Comparison of ENCODE assay signal across 13 cellular contexts in the genomic region with DNA sequence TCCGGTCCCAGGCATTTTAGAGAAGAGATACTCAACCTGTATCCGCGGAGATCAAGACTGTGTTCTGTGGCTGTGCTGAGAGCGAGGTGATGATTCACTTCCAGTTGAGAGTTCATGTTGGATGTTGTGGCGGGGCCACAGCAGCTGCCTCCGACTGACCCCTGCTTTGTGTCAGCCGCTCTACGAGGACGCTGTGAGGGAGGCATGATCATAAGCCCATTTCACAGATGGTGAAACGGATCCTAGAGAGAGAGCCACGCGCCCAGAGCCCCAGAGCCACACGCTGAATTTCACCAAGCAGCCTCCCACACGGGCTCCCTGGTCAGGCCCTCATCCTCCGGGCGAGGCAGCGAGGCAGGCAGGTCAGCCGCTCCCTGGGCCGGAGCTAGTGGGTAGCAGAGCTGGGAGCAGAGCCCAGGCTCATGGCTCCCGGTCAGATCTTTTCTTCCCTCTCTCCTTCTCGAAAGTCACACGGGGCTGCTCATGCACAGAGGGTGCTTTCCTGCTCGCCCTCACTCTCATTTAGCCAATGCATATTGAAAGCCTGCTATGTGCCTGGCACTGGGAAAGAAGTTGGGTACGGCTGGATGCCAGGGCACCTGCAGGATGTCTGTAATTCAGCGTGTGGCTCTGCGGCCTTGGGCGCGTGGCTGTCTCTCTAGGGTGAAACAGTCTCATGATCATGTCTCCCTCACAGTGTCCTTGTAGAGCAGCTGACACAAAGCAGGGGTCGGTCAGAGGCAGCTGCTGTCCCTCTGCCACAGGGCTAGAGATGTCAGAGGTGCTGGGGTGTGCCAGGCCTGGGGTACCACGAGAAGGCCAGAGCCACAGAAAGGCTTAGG.
DNase-seq lines count a peak whose midpoint lies in the region; ATAC-seq and TF ChIP-seq lines count a peak whose summit lies in the region.
"Had no signal": no experiment of that assay in that cellular context is flagged by ENCODE, and none has a peak within 500 bp of the region (broad histone marks: within the 10 kb centered on the region; RNA-seq: fewer than 3 reads in every experiment).

No MANE protein-coding gene starts in this region.

- H3K4me3 Mint-ChIP-seq in GM23338 (no peak overlapping the region), Calu3 (ENCODE audit: low read depth, unreplicated experiment) (no peak overlapping the region)

- H3F3A ChIP-seq in GM23338 (replicated peaks; ENCODE audit: low read depth), result 0 out of 2 replicates have a peak, but pooled peaks cover 7% of the 10 kb centered on the region

- TF ChIP-seq CTCF in GM23338 (conservative IDR thresholded peaks at IDR 0.05; ENCODE audit: low read depth in 2 of 2) (no peak), WERI-Rb-1 (IDR thresholded peaks at IDR 0.05; ENCODE audit: low read depth, low read length) (no peak), Calu3 (IDR thresholded peaks at IDR 0.05; ENCODE audit: unreplicated experiment) (no peak)

- intact Hi-C loops in Calu3 (cut with micrococcal nuclease; ENCODE audit: unreplicated experiment), result no loop called here

- no peaks in the 10 kb centered on the region for H3K36me3 ChIP-seq in GM23338 (ENCODE audit: insufficient read depth)
- peaks cover 21% of the 10 kb centered on the region for H3K36me3 ChIP-seq in WERI-Rb-1

- H3K27me3 Mint-ChIP-seq in GM23338 (ENCODE audit: insufficient read depth, low read depth, poor library complexity), result peaks cover 18% of the 10 kb centered on the region
- H3K27me3 Mint-ChIP-seq in Calu3 (ENCODE audit: unreplicated experiment), result no peaks in the 10 kb centered on the region
- H3K27me3 Mint-ChIP-seq: CD4-positive, alpha-beta memory T cell had no signal

- H3K4me1 ChIP-seq in GM23338 (ENCODE audit: insufficient read depth), result peaks cover 14% of the 10 kb centered on the region

- H3K27ac ChIP-seq in GM23338 (ENCODE audit: low read depth) (no peak overlapping the region), WERI-Rb-1 (peak overlapping the region; percentile 88)
- H3K27ac ChIP-seq: suprapubic skin had no signal

- no peaks in the 10 kb centered on the region; the same call in 1 of the 2 replicates for H3K79me2 ChIP-seq in GM23338 (replicated peaks; ENCODE audit: insufficient read depth)

- H3K27me3 ChIP-seq in GM23338 (ENCODE audit: insufficient read depth), result no peaks in the 10 kb centered on the region
- H3K27me3 ChIP-seq in WERI-Rb-1 (ENCODE audit: insufficient read depth, low read depth, severe bottlenecking), result no peaks in the 10 kb centered on the region
- H3K27me3 ChIP-seq: suprapubic skin had no signal

- no peaks in the 10 kb centered on the region for H3K9me3 ChIP-seq in WERI-Rb-1 (ENCODE audit: severe bottlenecking)
- H3K9me3 ChIP-seq: suprapubic skin had no signal

- H3K4me3 ChIP-seq in GM23338, result no peak overlapping the region
- H3K4me3 ChIP-seq in WERI-Rb-1 (ENCODE audit: low read depth, low read length), result no peak overlapping the region
- H3K4me3 ChIP-seq: suprapubic skin had no signal

- H3K36me3 Mint-ChIP-seq in GM23338 (ENCODE audit: low read depth), result peaks cover 5% of the 10 kb centered on the region; the same call in 1 of the 3 replicates
- peaks cover 27% of the 10 kb centered on the region for H3K36me3 Mint-ChIP-seq in Calu3 (ENCODE audit: insufficient read depth, unreplicated experiment)

- no peaks in the 10 kb centered on the region; the same call in 1 of the 2 replicates for H4K20me1 ChIP-seq in GM23338 (replicated peaks; ENCODE audit: insufficient read depth)

- no peak for DNase-seq in GM23338 (ENCODE audit: low spot score)
- no peak for DNase-seq in WERI-Rb-1
- DNase-seq in globus pallidus (ENCODE audit: low spot score), result peak; percentile 59
- peak; percentile 64 for DNase-seq in pons (ENCODE audit: low spot score)
- no peak for DNase-seq in Calu3
- no peak for DNase-seq in epidermal melanocyte (ENCODE audit: insufficient read length, low spot score)
- DNase-seq: GF-D8, small intestine had no signal

- H3K27ac Mint-ChIP-seq in GM23338, result peak overlapping the region; percentile 63; the same call in 1 of the 2 replicates
- no peak overlapping the region for H3K27ac Mint-ChIP-seq in Calu3 (ENCODE audit: unreplicated experiment)

- ATAC-seq in GM23338 (no peak), GM18867 (IDR thresholded peaks at IDR 0.05; ENCODE audit: unreplicated experiment) (no peak)
- ATAC-seq: HCT116, left lobe of liver had no signal

- H3K4me2 ChIP-seq in GM23338, result no peak overlapping the region

- BruUV-seq in Calu3 (replicated peaks; lab: Mats Ljungman, UMichigan), result no TSS peak

- H3K9me2 ChIP-seq in GM23338 (ENCODE audit: insufficient read depth), result no peaks in the 10 kb centered on the region

- CTCF ChIA-PET in Calu3 (lab: Charles Lee), result no interaction called here

- peaks cover 26% of the 10 kb centered on the region for H3K4me1 Mint-ChIP-seq in GM23338
- H3K4me1 Mint-ChIP-seq in Calu3 (ENCODE audit: low read depth, unreplicated experiment), result peaks cover 21% of the 10 kb centered on the region

- H3K9me3 Mint-ChIP-seq in GM23338 (no peaks in the 10 kb centered on the region; the same call in 2 of the 3 replicates), Calu3 (ENCODE audit: low read depth, unreplicated experiment) (no peaks in the 10 kb centered on the region)

- no peak overlapping the region for H2AFZ ChIP-seq in GM23338

TF ChIP-seq in GM23338, 12 proteins besides CTCF, POLR2A, EP300 and RAD21:
- TF ChIP-seq, protein P1, sequence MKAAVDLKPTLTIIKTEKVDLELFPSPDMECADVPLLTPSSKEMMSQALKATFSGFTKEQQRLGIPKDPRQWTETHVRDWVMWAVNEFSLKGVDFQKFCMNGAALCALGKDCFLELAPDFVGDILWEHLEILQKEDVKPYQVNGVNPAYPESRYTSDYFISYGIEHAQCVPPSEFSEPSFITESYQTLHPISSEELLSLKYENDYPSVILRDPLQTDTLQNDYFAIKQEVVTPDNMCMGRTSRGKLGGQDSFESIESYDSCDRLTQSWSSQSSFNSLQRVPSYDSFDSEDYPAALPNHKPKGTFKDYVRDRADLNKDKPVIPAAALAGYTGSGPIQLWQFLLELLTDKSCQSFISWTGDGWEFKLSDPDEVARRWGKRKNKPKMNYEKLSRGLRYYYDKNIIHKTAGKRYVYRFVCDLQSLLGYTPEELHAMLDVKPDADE (IDR thresholded peaks at IDR 0.05), result no peak
- no peak for TF ChIP-seq EZH2 (IDR thresholded peaks at IDR 0.05; ENCODE audit: low read depth, unreplicated experiment)
- no peak for TF ChIP-seq STAT1 (IDR thresholded peaks at IDR 0.05; ENCODE audit: unreplicated experiment)
- TF ChIP-seq POLR2AphosphoS5 (IDR thresholded peaks at IDR 0.05; ENCODE audit: low read depth), result no peak
- no peak for TF ChIP-seq EZH2phosphoT487 (IDR thresholded peaks at IDR 0.05; ENCODE audit: unreplicated experiment)
- no peak for TF ChIP-seq ZNF331 (CRISPR knock-in tag; IDR thresholded peaks at IDR 0.05; ENCODE audit: low read depth)

Comparison
In these comparisons a context has a peak if more than half of its experiments do, and no peak if none do; other contexts are left out.
1. DNase-seq: peak in globus pallidus (single experiment) and pons (single experiment); none in GM23338 (single experiment), WERI-Rb-1 (single experiment), Calu3 (single experiment) and epidermal melanocyte (single experiment).